In the genomic region with DNA sequence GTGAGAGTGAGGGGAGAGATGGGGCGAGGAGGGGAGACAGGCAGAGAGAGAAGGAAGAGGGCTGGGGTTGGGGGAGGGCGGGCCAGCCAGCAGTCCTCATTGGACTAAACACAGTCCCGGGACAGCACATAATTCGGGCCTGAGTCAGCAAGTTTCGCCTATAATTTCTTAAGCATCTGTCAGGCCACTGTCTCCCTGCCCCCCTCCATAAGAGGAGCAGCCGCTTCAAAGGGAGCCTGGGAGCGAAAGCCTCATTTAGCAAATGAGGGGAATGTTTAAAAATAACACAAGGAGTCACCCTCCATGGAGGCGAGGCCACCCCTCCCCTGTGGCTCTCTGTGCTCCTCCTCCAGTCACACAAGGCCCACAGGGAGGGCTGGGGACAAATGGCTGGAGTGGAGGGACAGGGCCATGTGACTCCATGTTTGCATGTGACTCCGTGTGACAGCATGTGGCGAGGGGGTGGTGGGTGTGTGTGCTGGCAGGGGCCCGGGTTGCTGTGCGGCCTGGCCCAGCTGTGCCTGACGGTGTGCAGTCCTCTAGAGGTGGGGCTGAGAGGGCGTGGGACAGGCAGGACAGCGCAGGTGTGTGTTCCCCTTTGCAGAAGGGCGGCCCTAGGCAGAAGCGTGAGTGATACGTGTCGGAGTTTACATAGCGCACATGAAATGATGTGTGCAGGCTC, we compare ENCODE assay signal across 1 cellular context.
TF ChIP-seq lines count a peak whose summit lies in the region.

No MANE protein-coding gene starts in this region.

TF ChIP-seq in GM23338, 12 proteins besides CTCF, POLR2A, EP300 and RAD21 (continued from another document):
- TF ChIP-seq, protein P1, sequence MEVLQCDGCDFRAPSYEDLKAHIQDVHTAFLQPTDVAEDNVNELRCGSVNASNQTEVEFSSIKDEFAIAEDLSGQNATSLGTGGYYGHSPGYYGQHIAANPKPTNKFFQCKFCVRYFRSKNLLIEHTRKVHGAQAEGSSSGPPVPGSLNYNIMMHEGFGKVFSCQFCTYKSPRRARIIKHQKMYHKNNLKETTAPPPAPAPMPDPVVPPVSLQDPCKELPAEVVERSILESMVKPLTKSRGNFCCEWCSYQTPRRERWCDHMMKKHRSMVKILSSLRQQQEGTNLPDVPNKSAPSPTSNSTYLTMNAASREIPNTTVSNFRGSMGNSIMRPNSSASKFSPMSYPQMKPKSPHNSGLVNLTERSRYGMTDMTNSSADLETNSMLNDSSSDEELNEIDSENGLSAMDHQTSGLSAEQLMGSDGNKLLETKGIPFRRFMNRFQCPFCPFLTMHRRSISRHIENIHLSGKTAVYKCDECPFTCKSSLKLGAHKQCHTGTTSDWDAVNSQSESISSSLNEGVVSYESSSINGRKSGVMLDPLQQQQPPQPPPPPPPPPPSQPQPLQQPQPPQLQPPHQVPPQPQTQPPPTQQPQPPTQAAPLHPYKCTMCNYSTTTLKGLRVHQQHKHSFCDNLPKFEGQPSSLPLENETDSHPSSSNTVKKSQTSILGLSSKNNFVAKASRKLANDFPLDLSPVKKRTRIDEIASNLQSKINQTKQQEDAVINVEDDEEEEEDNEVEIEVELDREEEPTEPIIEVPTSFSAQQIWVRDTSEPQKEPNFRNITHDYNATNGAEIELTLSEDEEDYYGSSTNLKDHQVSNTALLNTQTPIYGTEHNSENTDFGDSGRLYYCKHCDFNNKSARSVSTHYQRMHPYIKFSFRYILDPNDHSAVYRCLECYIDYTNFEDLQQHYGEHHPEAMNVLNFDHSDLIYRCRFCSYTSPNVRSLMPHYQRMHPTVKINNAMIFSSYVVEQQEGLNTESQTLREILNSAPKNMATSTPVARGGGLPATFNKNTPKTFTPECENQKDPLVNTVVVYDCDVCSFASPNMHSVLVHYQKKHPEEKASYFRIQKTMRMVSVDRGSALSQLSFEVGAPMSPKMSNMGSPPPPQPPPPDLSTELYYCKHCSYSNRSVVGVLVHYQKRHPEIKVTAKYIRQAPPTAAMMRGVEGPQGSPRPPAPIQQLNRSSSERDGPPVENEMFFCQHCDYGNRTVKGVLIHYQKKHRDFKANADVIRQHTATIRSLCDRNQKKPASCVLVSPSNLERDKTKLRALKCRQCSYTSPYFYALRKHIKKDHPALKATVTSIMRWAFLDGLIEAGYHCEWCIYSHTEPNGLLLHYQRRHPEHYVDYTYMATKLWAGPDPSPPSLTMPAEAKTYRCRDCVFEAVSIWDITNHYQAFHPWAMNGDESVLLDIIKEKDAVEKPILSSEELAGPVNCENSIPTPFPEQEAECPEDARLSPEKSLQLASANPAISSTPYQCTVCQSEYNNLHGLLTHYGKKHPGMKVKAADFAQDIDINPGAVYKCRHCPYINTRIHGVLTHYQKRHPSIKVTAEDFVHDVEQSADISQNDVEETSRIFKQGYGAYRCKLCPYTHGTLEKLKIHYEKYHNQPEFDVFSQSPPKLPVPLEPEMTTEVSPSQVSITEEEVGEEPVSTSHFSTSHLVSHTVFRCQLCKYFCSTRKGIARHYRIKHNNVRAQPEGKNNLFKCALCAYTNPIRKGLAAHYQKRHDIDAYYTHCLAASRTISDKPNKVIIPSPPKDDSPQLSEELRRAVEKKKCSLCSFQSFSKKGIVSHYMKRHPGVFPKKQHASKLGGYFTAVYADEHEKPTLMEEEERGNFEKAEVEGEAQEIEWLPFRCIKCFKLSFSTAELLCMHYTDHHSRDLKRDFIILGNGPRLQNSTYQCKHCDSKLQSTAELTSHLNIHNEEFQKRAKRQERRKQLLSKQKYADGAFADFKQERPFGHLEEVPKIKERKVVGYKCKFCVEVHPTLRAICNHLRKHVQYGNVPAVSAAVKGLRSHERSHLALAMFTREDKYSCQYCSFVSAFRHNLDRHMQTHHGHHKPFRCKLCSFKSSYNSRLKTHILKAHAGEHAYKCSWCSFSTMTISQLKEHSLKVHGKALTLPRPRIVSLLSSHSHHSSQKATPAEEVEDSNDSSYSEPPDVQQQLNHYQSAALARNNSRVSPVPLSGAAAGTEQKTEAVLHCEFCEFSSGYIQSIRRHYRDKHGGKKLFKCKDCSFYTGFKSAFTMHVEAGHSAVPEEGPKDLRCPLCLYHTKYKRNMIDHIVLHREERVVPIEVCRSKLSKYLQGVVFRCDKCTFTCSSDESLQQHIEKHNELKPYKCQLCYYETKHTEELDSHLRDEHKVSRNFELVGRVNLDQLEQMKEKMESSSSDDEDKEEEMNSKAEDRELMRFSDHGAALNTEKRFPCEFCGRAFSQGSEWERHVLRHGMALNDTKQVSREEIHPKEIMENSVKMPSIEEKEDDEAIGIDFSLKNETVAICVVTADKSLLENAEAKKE (CRISPR knock-in tag; IDR thresholded peaks at IDR 0.05) = no peak
- TF ChIP-seq CREB1 (CRISPR knock-in tag; IDR thresholded peaks at IDR 0.05; ENCODE audit: low read depth) (no peak), ZNF114 (CRISPR knock-in tag; IDR thresholded peaks at IDR 0.05) (no peak), POLR2AphosphoS5 (IDR thresholded peaks at IDR 0.05; ENCODE audit: low read depth) (no peak)
- TF ChIP-seq, protein P2, sequence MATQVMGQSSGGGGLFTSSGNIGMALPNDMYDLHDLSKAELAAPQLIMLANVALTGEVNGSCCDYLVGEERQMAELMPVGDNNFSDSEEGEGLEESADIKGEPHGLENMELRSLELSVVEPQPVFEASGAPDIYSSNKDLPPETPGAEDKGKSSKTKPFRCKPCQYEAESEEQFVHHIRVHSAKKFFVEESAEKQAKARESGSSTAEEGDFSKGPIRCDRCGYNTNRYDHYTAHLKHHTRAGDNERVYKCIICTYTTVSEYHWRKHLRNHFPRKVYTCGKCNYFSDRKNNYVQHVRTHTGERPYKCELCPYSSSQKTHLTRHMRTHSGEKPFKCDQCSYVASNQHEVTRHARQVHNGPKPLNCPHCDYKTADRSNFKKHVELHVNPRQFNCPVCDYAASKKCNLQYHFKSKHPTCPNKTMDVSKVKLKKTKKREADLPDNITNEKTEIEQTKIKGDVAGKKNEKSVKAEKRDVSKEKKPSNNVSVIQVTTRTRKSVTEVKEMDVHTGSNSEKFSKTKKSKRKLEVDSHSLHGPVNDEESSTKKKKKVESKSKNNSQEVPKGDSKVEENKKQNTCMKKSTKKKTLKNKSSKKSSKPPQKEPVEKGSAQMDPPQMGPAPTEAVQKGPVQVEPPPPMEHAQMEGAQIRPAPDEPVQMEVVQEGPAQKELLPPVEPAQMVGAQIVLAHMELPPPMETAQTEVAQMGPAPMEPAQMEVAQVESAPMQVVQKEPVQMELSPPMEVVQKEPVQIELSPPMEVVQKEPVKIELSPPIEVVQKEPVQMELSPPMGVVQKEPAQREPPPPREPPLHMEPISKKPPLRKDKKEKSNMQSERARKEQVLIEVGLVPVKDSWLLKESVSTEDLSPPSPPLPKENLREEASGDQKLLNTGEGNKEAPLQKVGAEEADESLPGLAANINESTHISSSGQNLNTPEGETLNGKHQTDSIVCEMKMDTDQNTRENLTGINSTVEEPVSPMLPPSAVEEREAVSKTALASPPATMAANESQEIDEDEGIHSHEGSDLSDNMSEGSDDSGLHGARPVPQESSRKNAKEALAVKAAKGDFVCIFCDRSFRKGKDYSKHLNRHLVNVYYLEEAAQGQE (IDR thresholded peaks at IDR 0.05; ENCODE audit: unreplicated experiment) = no peak
